Comparison of ENCODE assay signal across 8 cellular contexts in genomic region chr4:41990029-41990382, GRCh38. TPM values are rescaled to one million over a fixed set of nuclear protein-coding genes. Genes with fewer than 3 reads are reported as not detected.
DNase-seq lines count a peak whose midpoint lies in the region; ATAC-seq lines count a peak whose summit lies in the region.

No MANE protein-coding gene starts in this region.

- H3K27me3 ChIP-seq in iPS DF 6.9 (ENCODE audit: control insufficient read depth, insufficient read depth, low read length): no peaks in the 10 kb centered on the region

- no CpG with 5 or more reads among the region's 13 CpGs for WGBS in iPS DF 6.9 (ENCODE audit: insufficient coverage, insufficient read length)

- H3K27ac ChIP-seq in iPS DF 6.9 (ENCODE audit: low read length): no peak overlapping the region

- CTCF ChIA-PET in activated CD4-positive, alpha-beta T cell treated with anti-CD3 and anti-CD28 coated beads for 36 hours (lab: Charles Lee): interaction anchor here (0.7 kb wide), 1 partner anchor 629 kb away, joined by 3 read pairs; no protein-coding TSS in a partner anchor
- CTCF ChIA-PET in activated CD8-positive, alpha-beta T cell treated with anti-CD3 and anti-CD28 coated beads, Interleukin-2, amount 10 ng/mL, durations not matched to agents 7 days and 5 days (lab: Charles Lee): interaction anchor here (0.7 to 3.0 kb wide), 7 partner anchors 13 to 1072 kb away, joined by 3 to 10 read pairs (median 3); partner anchors contain the start of gene TMEM33

- no peaks in the 10 kb centered on the region for H3K9me3 ChIP-seq in iPS DF 6.9 (ENCODE audit: control insufficient read depth, insufficient read depth, low read length)

- peaks cover 7% of the 10 kb centered on the region for H3K36me3 Mint-ChIP-seq in activated CD4-positive, alpha-beta T cell treated with anti-CD3 and anti-CD28 coated beads for 36 hours (ENCODE audit: low read depth)
- peaks cover 8% of the 10 kb centered on the region for H3K36me3 Mint-ChIP-seq in activated CD8-positive, alpha-beta T cell treated with anti-CD3 and anti-CD28 coated beads, Interleukin-2, amount 10 ng/mL, durations not matched to agents 7 days and 5 days (ENCODE audit: low read depth)
- peaks cover 4 to 7% of the 10 kb centered on the region in 2 donors for H3K36me3 Mint-ChIP-seq in stimulated activated naive B cell treated with anti-CD40 and anti-IgM and Interleukin-4, amounts not matched to agents 10 μg/mL and 1 μg/mL and 100 μg/mL, for 72 hours

- peak overlapping the region; percentile 97 for H3K27ac Mint-ChIP-seq in activated CD4-positive, alpha-beta T cell treated with anti-CD3 and anti-CD28 coated beads for 36 hours
- H3K27ac Mint-ChIP-seq in activated CD8-positive, alpha-beta T cell treated with anti-CD3 and anti-CD28 coated beads, Interleukin-2, amount 10 ng/mL, durations not matched to agents 7 days and 5 days: peak overlapping the region; percentile 91
- H3K27ac Mint-ChIP-seq in stimulated activated naive B cell treated with anti-CD40 and anti-IgM and Interleukin-4, amounts not matched to agents 10 μg/mL and 1 μg/mL and 100 μg/mL, for 72 hours: peak overlapping the region; percentile 96

- peaks cover 6% of the 10 kb centered on the region for H3K4me1 ChIP-seq in iPS DF 6.9 (ENCODE audit: control insufficient read depth, insufficient read depth, low read length)

- DNase-seq in activated CD4-positive, alpha-beta T cell treated with anti-CD3 and anti-CD28 coated beads for 36 hours: no peak
- no peak for DNase-seq in activated CD4-positive, alpha-beta T cell treated with anti-CD3 and anti-CD28 coated beads, Interleukin-2, amount 50 U/mL, for 1 hour
- no peak for DNase-seq in activated CD8-positive, alpha-beta T cell treated with anti-CD3 and anti-CD28 coated beads, Interleukin-2, amount 10 ng/mL, durations not matched to agents 7 days and 5 days
- DNase-seq in iPS DF 6.9 (ENCODE audit: low read depth, low spot score) (no peak), AG20443 (ENCODE audit: low spot score) (no peak), SIG-M5 treated with dmso at 0.1 percent for 504 hours (lab: John Stamatoyannopoulos, UW; ENCODE audit: unreplicated experiment) (no peak)
- no peak for DNase-seq in stimulated activated naive B cell treated with anti-CD40 and anti-IgM and Interleukin-4, amounts not matched to agents 10 μg/mL and 1 μg/mL and 100 μg/mL, for 72 hours

- H3K9me3 Mint-ChIP-seq in activated CD4-positive, alpha-beta T cell treated with anti-CD3 and anti-CD28 coated beads for 36 hours (ENCODE audit: low read depth): no peaks in the 10 kb centered on the region
- H3K9me3 Mint-ChIP-seq in activated CD8-positive, alpha-beta T cell treated with anti-CD3 and anti-CD28 coated beads, Interleukin-2, amount 10 ng/mL, durations not matched to agents 7 days and 5 days (ENCODE audit: insufficient read depth): no peaks in the 10 kb centered on the region
- no peaks in the 10 kb centered on the region for H3K9me3 Mint-ChIP-seq in stimulated activated naive B cell treated with anti-CD40 and anti-IgM and Interleukin-4, amounts not matched to agents 10 μg/mL and 1 μg/mL and 100 μg/mL, for 72 hours

- peak overlapping the region; percentile 93 for H3K4me3 Mint-ChIP-seq in activated CD4-positive, alpha-beta T cell treated with anti-CD3 and anti-CD28 coated beads for 36 hours
- peak overlapping the region; percentile 90 for H3K4me3 Mint-ChIP-seq in activated CD8-positive, alpha-beta T cell treated with anti-CD3 and anti-CD28 coated beads, Interleukin-2, amount 10 ng/mL, durations not matched to agents 7 days and 5 days
- H3K4me3 Mint-ChIP-seq in stimulated activated naive B cell treated with anti-CD40 and anti-IgM and Interleukin-4, amounts not matched to agents 10 μg/mL and 1 μg/mL and 100 μg/mL, for 72 hours: peak overlapping the region; percentile 96 to 98

- H3K36me3 ChIP-seq in iPS DF 6.9 (ENCODE audit: control insufficient read depth, insufficient read depth, low read length): no peaks in the 10 kb centered on the region

- POLR2A ChIA-PET in activated CD4-positive, alpha-beta T cell treated with anti-CD3 and anti-CD28 coated beads for 36 hours (lab: Charles Lee): interaction anchor here (1.4 kb wide), 1 partner anchor 55 kb away, joined by 4 read pairs; the partner anchor contains the start of gene TMEM33
- POLR2A ChIA-PET in activated CD8-positive, alpha-beta T cell treated with anti-CD3 and anti-CD28 coated beads, Interleukin-2, amount 10 ng/mL, durations not matched to agents 7 days and 5 days (lab: Charles Lee): interaction anchor here (0.6 to 1.2 kb wide), 6 partner anchors 11 to 404 kb away, joined by 3 to 4 read pairs (median 3); partner anchors contain the start of gene TMEM33

- peak overlapping the region; percentile 80; the same call in 1 of the 2 replicates for H3K4me3 ChIP-seq in iPS DF 6.9 (ENCODE audit: low read length)

- ATAC-seq in activated CD4-positive, alpha-beta T cell treated with anti-CD3 and anti-CD28 coated beads for 36 hours: peak; percentile 18
- peak; percentile 8 for ATAC-seq in HG03064 (IDR thresholded peaks at IDR 0.05; ENCODE audit: low read depth, unreplicated experiment)
- peak; percentile 19 for ATAC-seq in activated CD8-positive, alpha-beta T cell treated with anti-CD3 and anti-CD28 coated beads, Interleukin-2, amount 10 ng/mL, durations not matched to agents 7 days and 5 days
- ATAC-seq in stimulated activated naive B cell treated with anti-CD40 and anti-IgM and Interleukin-4, amounts not matched to agents 10 μg/mL and 1 μg/mL and 100 μg/mL, for 72 hours (replicated peaks): peak; percentile 23 to 37

- H3K4me1 Mint-ChIP-seq in activated CD4-positive, alpha-beta T cell treated with anti-CD3 and anti-CD28 coated beads for 36 hours: peaks cover 22% of the 10 kb centered on the region
- H3K4me1 Mint-ChIP-seq in activated CD8-positive, alpha-beta T cell treated with anti-CD3 and anti-CD28 coated beads, Interleukin-2, amount 10 ng/mL, durations not matched to agents 7 days and 5 days (ENCODE audit: low read depth): peaks cover 23% of the 10 kb centered on the region
- peaks cover 6 to 22% of the 10 kb centered on the region in 2 donors for H3K4me1 Mint-ChIP-seq in stimulated activated naive B cell treated with anti-CD40 and anti-IgM and Interleukin-4, amounts not matched to agents 10 μg/mL and 1 μg/mL and 100 μg/mL, for 72 hours

- no peaks in the 10 kb centered on the region for H3K27me3 Mint-ChIP-seq in activated CD4-positive, alpha-beta T cell treated with anti-CD3 and anti-CD28 coated beads for 36 hours
- H3K27me3 Mint-ChIP-seq in activated CD8-positive, alpha-beta T cell treated with anti-CD3 and anti-CD28 coated beads, Interleukin-2, amount 10 ng/mL, durations not matched to agents 7 days and 5 days (ENCODE audit: low read depth): no peaks in the 10 kb centered on the region
- H3K27me3 Mint-ChIP-seq in stimulated activated naive B cell treated with anti-CD40 and anti-IgM and Interleukin-4, amounts not matched to agents 10 μg/mL and 1 μg/mL and 100 μg/mL, for 72 hours: no peaks in the 10 kb centered on the region

- intact Hi-C loops in activated CD4-positive, alpha-beta T cell treated with anti-CD3 and anti-CD28 coated beads for 36 hours (cut with DNase I, micrococcal nuclease): loop anchor here (1.0 to 10.0 kb wide), 3 partner anchors 55 to 775 kb away; partner anchors contain the start of genes TMEM33 (in 2 of the 2), APBB2 (in 1 of the 2) and ATP8A1 (in 1 of the 2)

RNA-seq across cellular contexts. Expression of gene SLC30A9, which starts 0.3 kb away (rescaled TPM):
- total RNA-seq in activated CD4-positive, alpha-beta T cell treated with anti-CD3 and anti-CD28 coated beads for 36 hours: 10 to 100 TPM; 55.8 to 59.6 TPM
- 10 to 100 TPM; 30.9 to 32.0 TPM for total RNA-seq in activated CD8-positive, alpha-beta T cell treated with anti-CD3 and anti-CD28 coated beads, Interleukin-2, amount 10 ng/mL, durations not matched to agents 7 days and 5 days

RNA-seq across cellular contexts. Expression of gene DCAF4L1, which starts 8.4 kb away (rescaled TPM):
- total RNA-seq in activated CD4-positive, alpha-beta T cell treated with anti-CD3 and anti-CD28 coated beads for 36 hours: under 1 TPM; 0.19 to 0.25 TPM
- total RNA-seq in activated CD8-positive, alpha-beta T cell treated with anti-CD3 and anti-CD28 coated beads, Interleukin-2, amount 10 ng/mL, durations not matched to agents 7 days and 5 days: under 1 TPM; 0.21 to 0.32 TPM

RNA-seq across cellular contexts. Expression of gene TMEM33, which starts 54.8 kb away (rescaled TPM):
- total RNA-seq in activated CD4-positive, alpha-beta T cell treated with anti-CD3 and anti-CD28 coated beads for 36 hours: 10 to 100 TPM; 43.8 to 57.2 TPM
- total RNA-seq in activated CD8-positive, alpha-beta T cell treated with anti-CD3 and anti-CD28 coated beads, Interleukin-2, amount 10 ng/mL, durations not matched to agents 7 days and 5 days: 10 to 100 TPM; 59.9 TPM
